In the genomic region with DNA sequence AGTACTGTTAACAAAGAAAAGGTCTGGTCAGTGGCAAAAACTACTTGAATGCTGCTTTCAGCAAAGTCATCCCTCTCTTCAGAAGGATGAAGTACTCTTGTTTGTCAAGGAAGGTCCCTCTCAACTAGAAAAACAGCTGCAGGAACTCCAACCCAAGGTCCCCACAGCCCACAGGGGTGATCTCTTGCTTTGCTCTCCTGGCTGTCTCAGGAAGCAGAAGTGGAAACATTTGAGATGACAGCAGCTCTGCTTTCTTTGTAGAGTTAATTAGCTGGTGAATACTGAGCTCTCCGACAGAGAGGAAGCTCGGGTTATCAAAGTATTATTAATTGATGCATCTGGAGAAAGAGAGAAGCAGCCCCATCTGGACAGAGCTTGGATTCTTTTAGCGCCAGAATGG, we compare ENCODE assay signal across 15 cellular contexts.
"Had no signal": no experiment of that assay in that cellular context is flagged by ENCODE, and none has a peak within 500 bp of the region (broad histone marks: within the 10 kb centered on the region; RNA-seq: fewer than 3 reads in every experiment).

No MANE protein-coding gene starts in this region.

- H3K27ac ChIP-seq: body of pancreas, coronary artery, pancreas, skin epidermis, tibial artery, uterus had no signal

- H3K4me1 ChIP-seq: body of pancreas, pancreas, tibial artery, uterus had no signal

- H3K4me3 ChIP-seq: body of pancreas, coronary artery, pancreas, skin epidermis, tibial artery, uterus had no signal

- H3K27me3 ChIP-seq: body of pancreas, pancreas, tibial artery, uterus had no signal

- H3K36me3 ChIP-seq: pancreas, tibial artery, uterus had no signal

- H3K9me3 ChIP-seq: body of pancreas, pancreas, tibial artery, uterus had no signal

- ATAC-seq: body of pancreas, pancreas, WTC11 had no signal

- DNase-seq: activated CD4-positive, alpha-beta T cell treated with anti-CD3 and anti-CD28 coated beads, Interleukin-2, amount 10 ng/mL, durations not matched to agents 7 days and 5 days; activated T-cell treated with anti-CD3 and anti-CD28 coated beads for 4 hours; amniotic stem cell; body of pancreas; central memory CD4-positive, alpha-beta T cell; effector CD8-positive, alpha-beta T cell; foreskin melanocyte; head of caudate nucleus; naive B cell; pancreas; tibial artery; uterus had no signal
